15 cellular contexts compared by ENCODE assay signal in genomic region chr12:19451196-19451595, GRCh38. TPM values are rescaled to one million over a fixed set of nuclear protein-coding genes. Genes with fewer than 3 reads are reported as not detected.
DNase-seq lines count a peak whose midpoint lies in the region; ATAC-seq and TF ChIP-seq lines count a peak whose summit lies in the region.
"Had no signal": no experiment of that assay in that cellular context is flagged by ENCODE, and none has a peak within 500 bp of the region (broad histone marks: within the 10 kb centered on the region; RNA-seq: fewer than 3 reads in every experiment).

No MANE protein-coding gene starts in this region.

- no peak for TF ChIP-seq CTCF in fibroblast of villous mesenchyme (IDR thresholded peaks at IDR 0.05; ENCODE audit: insufficient read depth, low read depth, low read length)
- no peak for TF ChIP-seq CTCF in nephron progenitor cell (IDR thresholded peaks at IDR 0.05)

- DNase-seq in CD4-positive, alpha-beta memory T cell = no peak
- DNase-seq in SJCRH30 (peak; percentile 87 to 94), fibroblast of villous mesenchyme (ENCODE audit: low read depth) (peak; percentile 63), nephron progenitor cell (no peak), NK-92 (lab: John Stamatoyannopoulos, UW; ENCODE audit: unreplicated experiment) (no peak), NCI-H1694 (lab: John Stamatoyannopoulos, UW) (no peak)
- DNase-seq in activated CD4-positive, alpha-beta T cell treated with anti-CD3 and anti-CD28 coated beads, Interleukin-2, amount 50 U/mL, for 1 hour = no peak
- DNase-seq: activated T-cell treated with anti-CD3 and anti-CD28 coated beads, Interleukin-2, amount 50 U/mL, for 72 hours; Kasumi-1; NCI-H2029 treated with DMSO at 0.1 percent for 48 hours; NCI-H774; stimulated activated naive B cell treated with anti-CD40 and anti-IgM and Interleukin-4, amounts not matched to agents 10 μg/mL and 1 μg/mL and 100 μg/mL, for 72 hours had no signal

- no peaks in the 10 kb centered on the region for H3K27me3 Mint-ChIP-seq in CD4-positive, alpha-beta memory T cell
- no peaks in the 10 kb centered on the region for H3K27me3 Mint-ChIP-seq in nephron progenitor cell (ENCODE audit: low read depth, poor library complexity)
- H3K27me3 Mint-ChIP-seq: stimulated activated naive B cell treated with anti-CD40 and anti-IgM and Interleukin-4, amounts not matched to agents 10 μg/mL and 1 μg/mL and 100 μg/mL, for 72 hours had no signal

- peak overlapping the region in 5 of 7 donors; percentile 12 to 64 (median 36) for H3K27ac Mint-ChIP-seq in CD4-positive, alpha-beta memory T cell
- H3K27ac Mint-ChIP-seq in nephron progenitor cell = peak overlapping the region; percentile 92
- H3K27ac Mint-ChIP-seq: activated T-cell treated with anti-CD3 and anti-CD28 coated beads, Interleukin-2, amount 50 U/mL, for 72 hours; stimulated activated naive B cell treated with anti-CD40 and anti-IgM and Interleukin-4, amounts not matched to agents 10 μg/mL and 1 μg/mL and 100 μg/mL, for 72 hours had no signal

- CTCF ChIA-PET in CD4-positive, alpha-beta memory T cell (lab: Charles Lee; ENCODE audit: partially characterized antibody) = interaction anchor here (0.8 kb wide), 2 partner anchors 16 to 29 kb away, joined by 3 read pairs; no protein-coding TSS in a partner anchor

- H3K36me3 Mint-ChIP-seq in CD4-positive, alpha-beta memory T cell = peaks cover 19 to 20% of the 10 kb centered on the region in 2 donors
- H3K36me3 Mint-ChIP-seq in nephron progenitor cell (ENCODE audit: low read depth) = peaks cover 79% of the 10 kb centered on the region

- peaks cover 68% of the 10 kb centered on the region for H3K4me1 ChIP-seq in CD4-positive, alpha-beta memory T cell (ENCODE audit: insufficient read depth, low read length)
- H3K4me1 ChIP-seq in SJCRH30 = peaks cover 38% of the 10 kb centered on the region

- intact Hi-C loops in CD4-positive, alpha-beta memory T cell (cut with micrococcal nuclease) = no loop called here

- no peak overlapping the region for H3K4me3 ChIP-seq in CD4-positive, alpha-beta memory T cell (ENCODE audit: low read length in 2 of 2)
- no peak overlapping the region for H3K4me3 ChIP-seq in SJCRH30
- H3K4me3 ChIP-seq in fibroblast of villous mesenchyme (ENCODE audit: low read depth, low read length) = no peak overlapping the region
- H3K4me3 ChIP-seq: BLaER1 treated with 17β-estradiol and CSF1 and Interleukin-3, amounts not matched to agents 10 nM and 100 nM; HAP-1 had no signal

- no peak for ATAC-seq in GM18511 (IDR thresholded peaks at IDR 0.05; ENCODE audit: unreplicated experiment)
- ATAC-seq: activated T-cell treated with anti-CD3 and anti-CD28 coated beads, Interleukin-2, amount 50 U/mL, for 72 hours; stimulated activated naive B cell treated with anti-CD40 and anti-IgM and Interleukin-4, amounts not matched to agents 10 μg/mL and 1 μg/mL and 100 μg/mL, for 72 hours had no signal

- no peaks in the 10 kb centered on the region for H3K9me3 Mint-ChIP-seq in CD4-positive, alpha-beta memory T cell
- peaks cover 20% of the 10 kb centered on the region for H3K9me3 Mint-ChIP-seq in nephron progenitor cell
- H3K9me3 Mint-ChIP-seq: activated T-cell treated with anti-CD3 and anti-CD28 coated beads, Interleukin-2, amount 50 U/mL, for 72 hours; stimulated activated naive B cell treated with anti-CD40 and anti-IgM and Interleukin-4, amounts not matched to agents 10 μg/mL and 1 μg/mL and 100 μg/mL, for 72 hours had no signal

- peak overlapping the region in 2 of 8 donors; percentile 21 to 40 for H3K4me3 Mint-ChIP-seq in CD4-positive, alpha-beta memory T cell
- no peak overlapping the region for H3K4me3 Mint-ChIP-seq in nephron progenitor cell
- H3K4me3 Mint-ChIP-seq: activated T-cell treated with anti-CD3 and anti-CD28 coated beads, Interleukin-2, amount 50 U/mL, for 72 hours; stimulated activated naive B cell treated with anti-CD40 and anti-IgM and Interleukin-4, amounts not matched to agents 10 μg/mL and 1 μg/mL and 100 μg/mL, for 72 hours had no signal

- H3K4me1 Mint-ChIP-seq in CD4-positive, alpha-beta memory T cell = peaks cover 48 to 92% (median 65%) of the 10 kb centered on the region in 4 donors
- H3K4me1 Mint-ChIP-seq in nephron progenitor cell = peaks cover 11% of the 10 kb centered on the region

- H3K27ac ChIP-seq in CD4-positive, alpha-beta memory T cell (ENCODE audit: low read depth, low read length) = no peak overlapping the region
- H3K27ac ChIP-seq in SJCRH30 = peak overlapping the region; percentile 42
- H3K27ac ChIP-seq: BLaER1 treated with 17β-estradiol and CSF1 and Interleukin-3, amounts not matched to agents 10 nM and 100 nM had no signal

- H3K9me3 ChIP-seq in CD4-positive, alpha-beta memory T cell (ENCODE audit: control insufficient read depth in 1 of 2, low read length in 2 of 2) = no peaks in the 10 kb centered on the region
- H3K9me3 ChIP-seq in SJCRH30 (replicated peaks) = no peaks in the 10 kb centered on the region
- H3K9me3 ChIP-seq: HAP-1 had no signal

- H3K36me3 ChIP-seq in CD4-positive, alpha-beta memory T cell (ENCODE audit: insufficient read depth, low read length) = no peaks in the 10 kb centered on the region
- H3K36me3 ChIP-seq in SJCRH30 = peaks cover 4% of the 10 kb centered on the region; the same call in 1 of the 2 replicates

- no peaks in the 10 kb centered on the region for H3K27me3 ChIP-seq in CD4-positive, alpha-beta memory T cell (ENCODE audit: insufficient read depth, low read length)
- H3K27me3 ChIP-seq in SJCRH30 = no peaks in the 10 kb centered on the region
- H3K27me3 ChIP-seq: BLaER1 treated with 17β-estradiol and CSF1 and Interleukin-3, amounts not matched to agents 10 nM and 100 nM had no signal

- POLR2A ChIA-PET in CD4-positive, alpha-beta memory T cell (lab: Charles Lee; ENCODE audit: partially characterized antibody) = no interaction called here

RNA-seq across cellular contexts. Expression of gene AEBP2, which starts 11.9 kb away (rescaled TPM):
- 10 to 100 TPM; 58.5 to 61.6 TPM for total RNA-seq in CD4-positive, alpha-beta memory T cell
- 10 to 100 TPM in 1 of 2 donors, 1 to 10 TPM in 1; 5.3 to 15.2 TPM for polyA plus RNA-seq in CD4-positive, alpha-beta memory T cell
- total RNA-seq in SJCRH30 (2014; rRNA removed; shearing (Covaris generic)) = 27.6 and 29.7 TPM in 2 replicates
- total RNA-seq in fibroblast of villous mesenchyme = 14.8 and 23.7 TPM in 2 replicates

Comparison
In these comparisons a context has a peak if more than half of its experiments do, and no peak if none do; other contexts are left out.
1. DNase-seq: peak in SJCRH30 (2 of 2) and fibroblast of villous mesenchyme (single experiment); none in CD4-positive, alpha-beta memory T cell (0 of 5), nephron progenitor cell (single experiment), NK-92 (single experiment), activated CD4-positive, alpha-beta T cell treated with anti-CD3 and anti-CD28 coated beads, Interleukin-2, amount 50 U/mL, for 1 hour (single experiment) and NCI-H1694 (single experiment).